Comparison of ENCODE assay signal across 1 cellular context in genomic region chr10:131971591-131971990, GRCh38.
TF ChIP-seq lines count a peak whose summit lies in the region.

No MANE protein-coding gene starts in this region.

TF ChIP-seq in WTC11, 78 proteins besides CTCF, POLR2A, EP300 and RAD21 (continued from another document):
- no peak for TF ChIP-seq PRDM15 (CRISPR knock-in tag; IDR thresholded peaks at IDR 0.05)
- no peak for TF ChIP-seq AR (CRISPR knock-in tag; IDR thresholded peaks at IDR 0.05)
- no peak for TF ChIP-seq JUN (CRISPR knock-in tag; IDR thresholded peaks at IDR 0.05)
- no peak for TF ChIP-seq ZSCAN18 (CRISPR knock-in tag; IDR thresholded peaks at IDR 0.05)
- TF ChIP-seq MAX (CRISPR knock-in tag; IDR thresholded peaks at IDR 0.05), result no peak
- no peak for TF ChIP-seq USF1 (CRISPR knock-in tag; IDR thresholded peaks at IDR 0.05)
TF ChIP-seq in WTC11: peak in this region for 0.
